Comparison of ENCODE assay signal across 24 cellular contexts in the genomic region with DNA sequence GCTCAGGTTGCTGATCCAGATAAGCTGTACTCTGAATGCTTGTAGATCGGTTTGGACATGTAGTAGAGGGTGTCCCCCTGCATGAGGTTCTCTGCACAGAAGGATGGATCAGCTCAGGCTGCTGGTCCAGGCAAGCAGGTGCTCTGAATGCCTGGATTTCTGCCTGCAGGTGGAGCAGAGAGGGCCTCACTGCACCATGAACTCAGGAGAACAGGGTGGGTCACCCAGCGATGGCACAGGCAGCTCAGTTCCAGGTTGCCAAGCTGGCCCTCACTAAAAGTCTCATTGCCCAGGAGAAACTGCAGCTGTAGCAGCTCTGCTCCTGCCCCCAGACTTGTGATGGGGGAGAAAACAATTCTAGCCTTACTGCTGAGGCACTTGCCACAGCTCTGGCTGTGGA.
"Had no signal": no experiment of that assay in that cellular context is flagged by ENCODE, and none has a peak within 500 bp of the region (broad histone marks: within the 10 kb centered on the region; RNA-seq: fewer than 3 reads in every experiment).

No MANE protein-coding gene starts in this region.

- H3K9me3 Mint-ChIP-seq: activated CD4-positive, alpha-beta memory T cell treated with anti-CD3 and anti-CD28 coated beads for 36 hours; activated CD4-positive, alpha-beta T cell treated with anti-CD3 and anti-CD28 coated beads, Interleukin-2, amount 10 ng/mL, durations not matched to agents 7 days and 5 days had no signal

- H3K27me3 Mint-ChIP-seq: activated CD4-positive, alpha-beta memory T cell treated with anti-CD3 and anti-CD28 coated beads for 36 hours; activated CD4-positive, alpha-beta T cell treated with anti-CD3 and anti-CD28 coated beads, Interleukin-2, amount 10 ng/mL, durations not matched to agents 7 days and 5 days; T-cell had no signal

- H3K9me3 ChIP-seq: ascending aorta, body of pancreas, MG63 had no signal

- H3K27ac ChIP-seq: ascending aorta, body of pancreas, SK-N-MC had no signal

- H3K4me3 ChIP-seq: ascending aorta, body of pancreas, MG63, SK-N-MC had no signal

- DNase-seq: activated CD4-positive, alpha-beta memory T cell treated with anti-CD3 and anti-CD28 coated beads for 36 hours; activated CD4-positive, alpha-beta T cell treated with anti-CD3 and anti-CD28 coated beads, Interleukin-2, amount 10 ng/mL, durations not matched to agents 7 days and 5 days; activated CD4-positive, CD25-positive, alpha-beta regulatory T cell; activated CD8-positive, alpha-beta memory T cell treated with anti-CD3 and anti-CD28 coated beads for 24 hours; activated gamma-delta T cell; activated naive CD4-positive, alpha-beta T cell treated with anti-CD3 and anti-CD28 coated beads, Interleukin-2, amount 50 U/mL, for 16 hours; activated T-cell treated with anti-CD3 and anti-CD28 coated beads, Interleukin-2, amount 50 U/mL, for 4 hours; amniotic stem cell; body of pancreas; central memory CD4-positive, alpha-beta T cell; MG63; MV-4-11; NCI-H1092 treated with DMSO at 0.1 percent for 48 hours; NCI-H1417 treated with DMSO at 0.1 percent for 48 hours; NCI-H1694; NCI-H2029; NCI-H2107; NCI-H2171 treated with DMSO at 0.1 percent for 48 hours; NCI-H526; T-cell; T-helper 2 cell; T1000 had no signal

- H3K36me3 Mint-ChIP-seq: activated CD4-positive, alpha-beta memory T cell treated with anti-CD3 and anti-CD28 coated beads for 36 hours; T-cell had no signal

- H3K27ac Mint-ChIP-seq: activated CD4-positive, alpha-beta memory T cell treated with anti-CD3 and anti-CD28 coated beads for 36 hours; activated CD4-positive, alpha-beta T cell treated with anti-CD3 and anti-CD28 coated beads, Interleukin-2, amount 10 ng/mL, durations not matched to agents 7 days and 5 days; T-cell had no signal

- H3K4me1 ChIP-seq: ascending aorta, body of pancreas had no signal

- H3K27me3 ChIP-seq: ascending aorta, body of pancreas, MG63 had no signal

- ATAC-seq: activated T-cell treated with anti-CD3 and anti-CD28 coated beads, Interleukin-2, amount 50 U/mL, for 4 hours; body of pancreas; T-cell had no signal

- H3K4me1 Mint-ChIP-seq: activated CD4-positive, alpha-beta T cell treated with anti-CD3 and anti-CD28 coated beads, Interleukin-2, amount 10 ng/mL, durations not matched to agents 7 days and 5 days; T-cell had no signal

- H3K36me3 ChIP-seq: ascending aorta, MG63 had no signal

- H3K4me3 Mint-ChIP-seq: activated CD4-positive, alpha-beta memory T cell treated with anti-CD3 and anti-CD28 coated beads for 36 hours; activated CD4-positive, alpha-beta T cell treated with anti-CD3 and anti-CD28 coated beads, Interleukin-2, amount 10 ng/mL, durations not matched to agents 7 days and 5 days; activated T-cell treated with anti-CD3 and anti-CD28 coated beads, Interleukin-2, amount 50 U/mL, for 4 hours; T-cell had no signal
